14 cellular contexts compared by ENCODE assay signal in the genomic region with DNA sequence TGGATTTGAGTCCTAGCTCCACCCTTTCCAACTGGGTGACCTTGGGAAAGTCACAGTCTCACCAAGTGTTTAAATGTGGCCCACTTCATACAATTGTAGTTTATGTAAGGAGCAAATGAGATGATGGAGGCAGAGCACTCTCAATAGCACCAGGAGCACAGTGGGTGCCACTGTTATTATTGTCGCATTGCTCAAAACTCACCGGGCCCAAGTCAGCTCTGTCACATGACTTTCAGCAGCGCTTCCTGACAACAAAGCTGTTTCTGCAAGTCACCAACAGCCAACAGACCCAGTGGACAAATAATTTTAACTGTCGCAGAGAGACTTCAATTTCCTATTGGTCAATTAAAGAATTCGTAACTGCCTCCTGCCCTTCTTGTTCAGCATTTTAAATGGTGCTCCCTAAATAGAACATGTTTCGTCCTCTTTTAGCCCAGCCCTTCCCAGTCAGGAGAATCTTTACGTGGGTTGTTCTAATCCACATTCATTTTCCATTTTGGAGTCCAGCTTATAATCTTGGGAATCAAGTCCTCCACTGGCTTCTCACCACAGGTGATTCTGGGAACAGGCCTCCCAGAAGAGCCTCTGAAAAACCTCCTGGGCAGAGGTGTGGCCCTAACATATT.
"Had no signal": no experiment of that assay in that cellular context is flagged by ENCODE, and none has a peak within 500 bp of the region (broad histone marks: within the 10 kb centered on the region; RNA-seq: fewer than 3 reads in every experiment).

No MANE protein-coding gene starts in this region.

- H3K4me3 ChIP-seq: body of pancreas, ovary, uterus had no signal

- H3K4me1 ChIP-seq: body of pancreas, foreskin keratinocyte, uterus had no signal

- H3K9me3 ChIP-seq: body of pancreas, ovary, uterus had no signal

- ATAC-seq: body of pancreas, foreskin keratinocyte, T-helper 17 cell had no signal

- H3K36me3 ChIP-seq: ovary, uterus had no signal

- DNase-seq: activated CD4-positive, alpha-beta memory T cell treated with anti-CD3 and anti-CD28 coated beads, Interleukin-2, amount 10 ng/mL, durations not matched to agents 7 days and 5 days; activated CD4-positive, alpha-beta T cell treated with anti-CD3 and anti-CD28 coated beads for 4 hours; activated effector memory CD4-positive, alpha-beta T cell treated with Interleukin-2 at 50 U/mL for 16 hours; activated T-cell treated with anti-CD3 and anti-CD28 coated beads, Interleukin-2, amount 50 U/mL, for 24 hours; amygdala; body of pancreas; central memory CD4-positive, alpha-beta T cell; effector CD8-positive, alpha-beta T cell; foreskin keratinocyte; ovary; stimulated activated CD4-positive, alpha-beta T cell treated with anti-CD3 and anti-CD28 coated beads, Interleukin-12 subunit alpha, Interleukin-12 subunit beta, amount 100 ng/mL, for 4 hours; stimulated activated CD4-positive, alpha-beta T cell treated with anti-CD3 and anti-CD28 coated beads, Interleukin-2, amount 100 ng/mL, for 24 hours; T-helper 17 cell; uterus had no signal

- H3K27me3 ChIP-seq: body of pancreas, foreskin keratinocyte, ovary, uterus had no signal

- H3K27ac ChIP-seq: body of pancreas, foreskin keratinocyte, ovary, uterus had no signal
